Comparison of ENCODE assay signal across 24 cellular contexts in genomic region chr2:146623771-146624170, GRCh38.
DNase-seq lines count a peak whose midpoint lies in the region; FAIRE-seq and TF ChIP-seq lines count a peak whose summit lies in the region.
"Had no signal": no experiment of that assay in that cellular context is flagged by ENCODE, and none has a peak within 500 bp of the region (broad histone marks: within the 10 kb centered on the region; RNA-seq: fewer than 3 reads in every experiment).

No MANE protein-coding gene starts in this region.

- H4K20me1 ChIP-seq in fibroblast of lung (ENCODE audit: control insufficient read depth, extremely low read depth, insufficient read depth, low read length) (no peaks in the 10 kb centered on the region), Karpas-422 (ENCODE audit: insufficient read depth, low read depth, low read length) (no peaks in the 10 kb centered on the region)

- H3K9ac ChIP-seq in fibroblast of lung (ENCODE audit: insufficient read depth, low read length): no peak overlapping the region
- H3K9ac ChIP-seq in neuronal stem cell (ENCODE audit: low read depth, low read length, poor library complexity): no peak overlapping the region
- H3K9ac ChIP-seq in Karpas-422 (ENCODE audit: low read length): no peak overlapping the region

- H3K9me3 ChIP-seq in fibroblast of lung (ENCODE audit: control insufficient read depth, insufficient read depth, low read depth, low read length): no peaks in the 10 kb centered on the region
- no peaks in the 10 kb centered on the region for H3K9me3 ChIP-seq in neuronal stem cell (replicated peaks in 1 of 2; ENCODE audit: control insufficient read depth in 2 of 2, insufficient read depth in 1 of 2, low read depth in 1 of 2, low read length in 2 of 2)
- no peaks in the 10 kb centered on the region for H3K9me3 ChIP-seq in Karpas-422 (ENCODE audit: low read length)
- H3K9me3 ChIP-seq: A549, left lung, prostate gland, sigmoid colon, vagina had no signal

- H4K91ac ChIP-seq in neuronal stem cell (ENCODE audit: low read depth, low read length, poor library complexity): no peak overlapping the region

- H3K4me1 ChIP-seq in fibroblast of lung (ENCODE audit: control insufficient read depth, extremely low read depth, insufficient read depth, low read length) (no peaks in the 10 kb centered on the region), neuronal stem cell (ENCODE audit: control insufficient read depth in 2 of 2, insufficient read depth in 1 of 2, low read depth in 1 of 2, low read length in 2 of 2) (no peaks in the 10 kb centered on the region), Karpas-422 (ENCODE audit: low read length) (no peaks in the 10 kb centered on the region)
- H3K4me1 ChIP-seq: A549, left lung, prostate gland, sigmoid colon, vagina had no signal

- H3K23ac ChIP-seq in neuronal stem cell (ENCODE audit: low read depth, low read length, poor library complexity): no peak overlapping the region

- TF ChIP-seq CTCF in fibroblast of lung (conservative IDR thresholded peaks at IDR 0.05 in 1 of 2, IDR thresholded peaks at IDR 0.05 in 1 of 2; ENCODE audit: low read depth in 1 of 2, low read length in 2 of 2): no peak

- H2AFZ ChIP-seq in fibroblast of lung (ENCODE audit: low read length): no peak overlapping the region
- H2AFZ ChIP-seq in neuronal stem cell (ENCODE audit: low read length): peak overlapping the region; percentile 34
- H2AFZ ChIP-seq in Karpas-422 (ENCODE audit: low read length): no peak overlapping the region

- no peak overlapping the region for H3K4me3 ChIP-seq in fibroblast of lung (replicated peaks in 1 of 4; ENCODE audit: control extremely low read depth in 1 of 4, insufficient read depth in 1 of 4, low read depth in 3 of 4, low read length in 4 of 4)
- H3K4me3 ChIP-seq in neuronal stem cell (ENCODE audit: low read length in 2 of 2): no peak overlapping the region
- H3K4me3 ChIP-seq in Karpas-422 (ENCODE audit: low read length): no peak overlapping the region
- H3K4me3 ChIP-seq: A549, dorsolateral prefrontal cortex, left lung, prostate gland, sigmoid colon, SJCRH30, vagina had no signal

- WGBS in neuronal stem cell (ENCODE audit: extremely low coverage in 2 of 2, insufficient read length in 2 of 2, insufficient replicate concordance in 1 of 2), 2 donors: no CpG with 5 or more reads among the region's 3 CpGs

- H2BK120ac ChIP-seq in neuronal stem cell (ENCODE audit: low read depth, low read length): no peak overlapping the region

- no peak overlapping the region for H2BK12ac ChIP-seq in neuronal stem cell (ENCODE audit: low read length)

- no peak overlapping the region for H4K8ac ChIP-seq in neuronal stem cell (ENCODE audit: low read depth, low read length)

- no peaks in the 10 kb centered on the region for H3K79me2 ChIP-seq in fibroblast of lung (ENCODE audit: control insufficient read depth, insufficient read depth, low read length)
- H3K79me2 ChIP-seq in Karpas-422 (ENCODE audit: low read length): no peaks in the 10 kb centered on the region

- H3K14ac ChIP-seq in neuronal stem cell (ENCODE audit: low read length): no peak overlapping the region

- H2BK15ac ChIP-seq in neuronal stem cell (ENCODE audit: low read length): no peak overlapping the region

- no peaks in the 10 kb centered on the region for H3K36me3 ChIP-seq in fibroblast of lung (ENCODE audit: control insufficient read depth, insufficient read depth, low read length)
- no peaks in the 10 kb centered on the region for H3K36me3 ChIP-seq in neuronal stem cell (replicated peaks in 1 of 2; ENCODE audit: control insufficient read depth in 2 of 2, insufficient read depth in 2 of 2, low read length in 2 of 2)
- no peaks in the 10 kb centered on the region for H3K36me3 ChIP-seq in Karpas-422 (ENCODE audit: insufficient read depth, low read length)
- H3K36me3 ChIP-seq: left lung, prostate gland, sigmoid colon, SJCRH30, vagina had no signal

- H3K27ac ChIP-seq in fibroblast of lung (ENCODE audit: insufficient read depth, low read length): no peak overlapping the region
- H3K27ac ChIP-seq in neuronal stem cell (replicated peaks; ENCODE audit: low read length): no peak overlapping the region
- no peak overlapping the region for H3K27ac ChIP-seq in Karpas-422 (ENCODE audit: low read length)
- H3K27ac ChIP-seq: A549, dorsolateral prefrontal cortex, left lung, prostate gland, sigmoid colon, SJCRH30, vagina had no signal

- H3K18ac ChIP-seq in neuronal stem cell (ENCODE audit: low read length): no peak overlapping the region

- H3K27me3 ChIP-seq in fibroblast of lung (ENCODE audit: control insufficient read depth, insufficient read depth, low read length) (no peaks in the 10 kb centered on the region), neuronal stem cell (ENCODE audit: control insufficient read depth in 3 of 3, insufficient read depth in 3 of 3, low read depth in 1 of 3, low read length in 3 of 3) (no peaks in the 10 kb centered on the region), Karpas-422 (ENCODE audit: low read length) (no peaks in the 10 kb centered on the region)
- H3K27me3 ChIP-seq: dorsolateral prefrontal cortex, left lung, sigmoid colon, SJCRH30, vagina had no signal

- H3K4me2 ChIP-seq in fibroblast of lung (ENCODE audit: extremely low read depth, insufficient read depth, low read length) (no peak overlapping the region), neuronal stem cell (ENCODE audit: insufficient read depth, low read length, poor library complexity, severe bottlenecking) (no peak overlapping the region), Karpas-422 (ENCODE audit: low read depth, low read length, poor library complexity, severe bottlenecking) (no peak overlapping the region)
- H3K4me2 ChIP-seq: A549 had no signal

- no peaks in the 10 kb centered on the region for H3K9me2 ChIP-seq in Karpas-422 (replicated peaks; ENCODE audit: insufficient read depth, low read length)

- H2BK5ac ChIP-seq in neuronal stem cell (ENCODE audit: low read length): no peak overlapping the region

- DNase-seq in EH (ENCODE audit: low read depth) (peak; percentile 61), amniotic epithelial cell (ENCODE audit: low read depth) (peak; percentile 33), fibroblast of lung (ENCODE audit: low read depth in 2 of 2) (peak; percentile 49 to 73), neuronal stem cell (ENCODE audit: low spot score) (no peak), Karpas-422 (no peak), hypothalamus (lab: John Stamatoyannopoulos, UW) (no peak), frontal cortex (ENCODE audit: low spot score in 2 of 2) (no peak)
- no peak for DNase-seq in activated CD8-positive, alpha-beta memory T cell treated with anti-CD3 and anti-CD28 coated beads, Interleukin-2, amount 50 U/mL, for 4 hours
- DNase-seq: activated B cell treated with CpG ODN at 0.5 μM for 24 hours; activated CD4-positive, alpha-beta T cell treated with anti-CD3 and anti-CD28 coated beads, Interleukin-2, amount 50 U/mL, for 1 hour; activated naive CD4-positive, alpha-beta T cell treated with anti-CD3 and anti-CD28 coated beads, Interleukin-2, amount 10 ng/mL, durations not matched to agents 7 days and 5 days; activated T-cell treated with anti-CD3 and anti-CD28 coated beads, Interleukin-2, amount 50 U/mL, for 72 hours; central memory CD4-positive, alpha-beta T cell; DMS153; dorsolateral prefrontal cortex; left lung; NCI-H345; NCI-H774; sigmoid colon; SJCRH30 had no signal

- no peak for FAIRE-seq in frontal cortex (lab: Jason Lieb, UNC)
- FAIRE-seq: A549, H54 had no signal

- no peaks in the 10 kb centered on the region for H3K79me1 ChIP-seq in neuronal stem cell (ENCODE audit: low read depth, low read length)

- no peak overlapping the region for H2AK5ac ChIP-seq in neuronal stem cell (ENCODE audit: low read depth, low read length)

- no peak overlapping the region for H3K4ac ChIP-seq in neuronal stem cell (ENCODE audit: low read length)

Comparison
In these comparisons a context has a peak if more than half of its experiments do, and no peak if none do; other contexts are left out.
1. DNase-seq: peak in EH (single experiment), amniotic epithelial cell (single experiment) and fibroblast of lung (2 of 2); none in neuronal stem cell (single experiment), activated CD8-positive, alpha-beta memory T cell treated with anti-CD3 and anti-CD28 coated beads, Interleukin-2, amount 50 U/mL, for 4 hours (single experiment), Karpas-422 (single experiment), hypothalamus (0 of 51) and frontal cortex (0 of 2).